Comparison of ENCODE assay signal across 8 cellular contexts in the genomic region with DNA sequence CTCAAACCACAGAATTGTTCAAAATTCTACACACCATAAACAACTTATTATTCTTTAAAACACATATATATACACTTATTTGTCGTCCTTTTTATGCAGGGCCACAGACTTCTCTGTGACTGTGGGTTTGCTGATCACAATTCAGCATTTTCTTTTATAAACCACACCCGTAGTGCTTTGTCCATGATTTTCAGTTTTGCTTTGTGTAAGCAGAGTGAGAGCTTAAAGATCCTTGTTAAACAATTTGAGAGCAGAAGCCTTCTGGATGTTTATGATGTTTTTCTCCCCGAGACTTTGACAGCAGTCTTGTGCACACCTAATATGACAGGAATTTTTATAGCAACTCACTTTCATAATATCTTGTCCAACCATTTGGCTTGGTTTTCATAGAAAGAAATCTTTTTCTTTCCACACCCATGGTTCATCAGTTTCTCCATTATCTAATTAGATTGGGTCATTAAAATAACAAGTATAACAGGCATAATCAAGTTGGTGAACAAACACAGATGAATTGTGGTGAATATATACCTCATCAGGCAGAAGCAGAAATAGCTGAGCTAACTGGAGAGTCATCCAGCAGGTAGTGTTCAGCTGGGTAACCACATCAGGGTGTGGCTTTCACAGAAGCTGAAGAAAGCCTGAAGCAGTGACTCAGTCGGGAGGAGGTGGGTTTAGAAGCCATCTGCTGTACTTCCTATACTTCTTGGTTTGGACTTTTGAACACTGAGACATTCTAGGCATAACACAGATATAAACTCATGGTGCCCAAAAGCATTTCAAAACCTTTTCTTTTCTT. TPM values are rescaled to one million over a fixed set of nuclear protein-coding genes. Genes with fewer than 3 reads are reported as not detected.
A peak's percentile ranks its signal among the peaks of the same experiment; 100 is the strongest.
DNase-seq lines count a peak whose midpoint lies in the region; ATAC-seq and TF ChIP-seq lines count a peak whose summit lies in the region.

No MANE protein-coding gene starts in this region.

- peaks cover 69% of the 10 kb centered on the region for H3K36me3 ChIP-seq in lower lobe of right lung

- TF ChIP-seq CTCF in Calu3 (IDR thresholded peaks at IDR 0.05; ENCODE audit: unreplicated experiment) (no peak), lower lobe of right lung (IDR thresholded peaks at IDR 0.05) (no peak)

- H3K27ac ChIP-seq in lower lobe of right lung: no peak overlapping the region

- no peak overlapping the region for H3K4me3 ChIP-seq in lower lobe of right lung

- H3K9me3 Mint-ChIP-seq in Calu3 (ENCODE audit: low read depth, unreplicated experiment): no peaks in the 10 kb centered on the region

- no peaks in the 10 kb centered on the region for H3K4me1 ChIP-seq in lower lobe of right lung

- H3K36me3 Mint-ChIP-seq in Calu3 (ENCODE audit: insufficient read depth, unreplicated experiment): no peaks in the 10 kb centered on the region

- intact Hi-C loops in Calu3 (cut with micrococcal nuclease; ENCODE audit: unreplicated experiment): no loop called here
- intact Hi-C loops in lower lobe of right lung (cut with DNase I): no loop called here

- H3K9me3 ChIP-seq in lower lobe of right lung: no peaks in the 10 kb centered on the region

- ATAC-seq in lower lobe of right lung: peak; percentile 64 to 76

- H3K4me1 Mint-ChIP-seq in Calu3 (ENCODE audit: low read depth, unreplicated experiment): peaks cover 9% of the 10 kb centered on the region

- no peaks in the 10 kb centered on the region for H3K27me3 Mint-ChIP-seq in Calu3 (ENCODE audit: unreplicated experiment)

- no peaks in the 10 kb centered on the region for H3K27me3 ChIP-seq in lower lobe of right lung (ENCODE audit: low read depth)

- CTCF ChIA-PET in Calu3 (lab: Charles Lee): no interaction called here

- peak; percentile 53 for DNase-seq in Calu3
- peak; percentile 4 for DNase-seq in LHCN-M2 (ENCODE audit: low read depth)
- DNase-seq in activated T-cell treated with anti-CD3 and anti-CD28 coated beads, Interleukin-2, amount 50 U/mL, for 1 hour: peak; percentile 41
- no peak for DNase-seq in lower lobe of right lung
- DNase-seq in NCI-H2227 (lab: John Stamatoyannopoulos, UW; ENCODE audit: unreplicated experiment): no peak
- no peak for DNase-seq in NCI-H2107 (lab: John Stamatoyannopoulos, UW)
- DNase-seq in pons (ENCODE audit: low spot score): no peak
- DNase-seq in ecto neural progenitor cell (ENCODE audit: low spot score): no peak

- H3K27ac Mint-ChIP-seq in Calu3 (ENCODE audit: unreplicated experiment): no peak overlapping the region

- H3K4me3 Mint-ChIP-seq in Calu3 (ENCODE audit: low read depth, unreplicated experiment): no peak overlapping the region

- no TSS peak for BruUV-seq in Calu3 (replicated peaks; lab: Mats Ljungman, UMichigan)

RNA-seq across cellular contexts. Expression of a gene that starts 57.1 kb away (rescaled TPM):
- total RNA-seq in Calu3 (2022) (12.3 and 16.3 TPM in 2 replicates), LHCN-M2 (2014; rRNA removed) (42.0 and 51.5 TPM in 2 replicates), lower lobe of right lung (48.1 TPM)
- 30.3 TPM for polyA plus RNA-seq in LHCN-M2 (2012)

Comparison
In these comparisons a context has a peak if more than half of its experiments do, and no peak if none do; other contexts are left out.
1. DNase-seq: peak in Calu3 (single experiment), LHCN-M2 (single experiment) and activated T-cell treated with anti-CD3 and anti-CD28 coated beads, Interleukin-2, amount 50 U/mL, for 1 hour (single experiment); none in lower lobe of right lung (single experiment), NCI-H2227 (single experiment), NCI-H2107 (single experiment), pons (single experiment) and ecto neural progenitor cell (single experiment).